1 cellular context compared by ENCODE assay signal in the genomic region with DNA sequence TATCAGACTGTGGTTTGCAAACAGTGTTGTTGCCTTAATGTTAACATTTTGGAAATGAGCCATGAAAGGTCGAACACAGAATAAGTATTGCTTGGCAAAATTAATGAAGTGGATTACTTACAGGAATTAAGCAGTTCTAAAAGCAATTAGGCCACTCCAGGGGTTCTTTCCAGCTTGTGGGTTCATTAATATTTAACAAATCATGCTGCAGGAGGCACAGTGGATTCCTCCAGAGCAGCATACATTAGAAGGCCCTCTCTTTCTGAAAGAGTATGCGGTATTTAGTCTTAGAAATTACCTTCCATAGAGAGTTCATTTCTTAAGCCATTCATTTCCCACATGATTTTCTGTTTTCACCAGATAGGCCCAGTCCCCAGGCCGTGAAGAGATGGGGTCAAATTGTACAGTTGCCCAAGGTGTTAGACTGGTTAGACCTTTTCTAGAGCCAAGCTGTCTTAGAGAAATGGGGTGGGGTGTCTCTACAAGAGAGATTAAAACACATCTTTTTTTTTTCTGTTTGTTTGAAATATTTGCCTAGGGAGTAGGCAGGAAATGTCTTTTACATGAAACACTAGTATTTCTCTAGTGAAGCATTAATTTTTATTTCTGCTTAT.
TF ChIP-seq lines count a peak whose summit lies in the region.

No MANE protein-coding gene starts in this region.

TF ChIP-seq in IMR-90, 13 proteins besides CTCF, POLR2A, EP300 and RAD21:
- TF ChIP-seq NFE2L2 (IDR thresholded peaks at IDR 0.05; ENCODE audit: low read depth, low read length) (no peak), FOS (IDR thresholded peaks at IDR 0.05; ENCODE audit: low read depth, low read length) (no peak), MAZ (IDR thresholded peaks at IDR 0.05; ENCODE audit: borderline replicate concordance, low read depth, low read length) (no peak)
